In the genomic region with DNA sequence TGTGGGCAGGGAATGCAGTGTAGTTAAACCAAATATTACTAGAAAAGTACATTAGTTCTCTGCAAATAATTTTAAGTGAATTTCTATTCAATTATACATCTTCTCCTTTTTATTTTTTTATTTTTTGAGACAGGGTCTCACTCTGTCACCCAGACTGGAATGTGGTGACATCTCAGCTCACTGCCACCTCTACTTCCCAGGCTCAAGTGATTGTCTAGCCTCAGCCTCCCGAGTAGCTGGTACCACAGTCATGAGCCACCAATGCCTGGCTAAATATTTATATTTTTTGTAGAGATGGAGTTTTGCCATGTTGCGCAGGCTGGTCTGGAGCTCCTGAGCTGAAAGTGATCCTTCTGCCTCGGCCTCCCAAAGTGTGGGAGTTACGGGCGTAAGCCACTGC, we compare ENCODE assay signal across 4 cellular contexts.
"Had no signal": no experiment of that assay in that cellular context is flagged by ENCODE, and none has a peak within 500 bp of the region (broad histone marks: within the 10 kb centered on the region; RNA-seq: fewer than 3 reads in every experiment).

No MANE protein-coding gene starts in this region.

- H3K9me3 Mint-ChIP-seq: GM23338, H9 had no signal

- H3K4me3 ChIP-seq: GM23338 had no signal

- DNase-seq: H9, HCEC 1CT, IMR-90 had no signal

- H3K4me3 Mint-ChIP-seq: GM23338, H9 had no signal

- ATAC-seq: GM23338 had no signal

- H3K4me1 Mint-ChIP-seq: GM23338, H9 had no signal

- H3K27ac Mint-ChIP-seq: GM23338, H9 had no signal
